ENCODE assay signal across 26 cellular contexts in genomic region chr5:113223315-113223714, GRCh38.
"Had no signal": no experiment of that assay in that cellular context is flagged by ENCODE, and none has a peak within 500 bp of the region (broad histone marks: within the 10 kb centered on the region; RNA-seq: fewer than 3 reads in every experiment).

No MANE protein-coding gene starts in this region.

- H3K4me3 Mint-ChIP-seq: dendritic cell treated with granulocyte-macrophage colony-stimulating factor and Interleukin-4, amounts not matched to agents 40 ng/mL and 50 ng/mL, for 4 days; endodermal cell; stimulated activated effector memory CD8-positive, alpha-beta T cell treated with anti-CD3 and anti-CD28 coated beads, Interleukin-12 subunit alpha, Interleukin-12 subunit beta, amount 100 ng/mL, for 72 hours; type B pancreatic cell had no signal

- H3K27ac ChIP-seq: colonic mucosa, esophagus muscularis mucosa, foreskin keratinocyte, pancreas, right atrium auricular region, tibial artery had no signal

- H3K4me3 ChIP-seq: colonic mucosa, esophagus muscularis mucosa, gastroesophageal sphincter, heart right ventricle, lower lobe of right lung, pancreas, right atrium auricular region, stomach, tibial artery had no signal

- FAIRE-seq: endothelial cell of umbilical vein, islet of Langerhans, pancreas had no signal

- H3K9me3 ChIP-seq: colonic mucosa, esophagus muscularis mucosa, gastroesophageal sphincter, heart right ventricle, lower lobe of right lung, pancreas, right atrium auricular region, stomach, tibial artery had no signal

- ATAC-seq: foreskin keratinocyte; gastroesophageal sphincter; left cardiac atrium; left ventricle myocardium superior; lower lobe of right lung; naive thymus-derived CD8-positive, alpha-beta T cell; pancreas; stimulated activated effector memory CD8-positive, alpha-beta T cell treated with anti-CD3 and anti-CD28 coated beads, Interleukin-12 subunit alpha, Interleukin-12 subunit beta, amount 100 ng/mL, for 72 hours had no signal

- H3K36me3 ChIP-seq: colonic mucosa, esophagus muscularis mucosa, gastroesophageal sphincter, heart right ventricle, lower lobe of right lung, pancreas, right atrium auricular region, stomach, tibial artery had no signal

- H3K27ac Mint-ChIP-seq: dendritic cell treated with granulocyte-macrophage colony-stimulating factor and Interleukin-4, amounts not matched to agents 40 ng/mL and 50 ng/mL, for 4 days; endodermal cell; naive thymus-derived CD8-positive, alpha-beta T cell; progenitor cell of endocrine pancreas; stimulated activated effector memory CD8-positive, alpha-beta T cell treated with anti-CD3 and anti-CD28 coated beads, Interleukin-12 subunit alpha, Interleukin-12 subunit beta, amount 100 ng/mL, for 72 hours; type B pancreatic cell had no signal

- H3K4me1 Mint-ChIP-seq: stimulated activated effector memory CD8-positive, alpha-beta T cell treated with anti-CD3 and anti-CD28 coated beads, Interleukin-12 subunit alpha, Interleukin-12 subunit beta, amount 100 ng/mL, for 72 hours had no signal

- H3K9me3 Mint-ChIP-seq: dendritic cell treated with granulocyte-macrophage colony-stimulating factor and Interleukin-4, amounts not matched to agents 40 ng/mL and 50 ng/mL, for 4 days; naive thymus-derived CD8-positive, alpha-beta T cell; stimulated activated effector memory CD8-positive, alpha-beta T cell treated with anti-CD3 and anti-CD28 coated beads, Interleukin-12 subunit alpha, Interleukin-12 subunit beta, amount 100 ng/mL, for 72 hours had no signal

- H3K27me3 ChIP-seq: colonic mucosa, esophagus muscularis mucosa, foreskin keratinocyte, gastroesophageal sphincter, heart right ventricle, pancreas, right atrium auricular region, stomach, tibial artery had no signal

- H3K4me1 ChIP-seq: colonic mucosa, lower lobe of right lung, pancreas, tibial artery had no signal

- H3K27me3 Mint-ChIP-seq: progenitor cell of endocrine pancreas, type B pancreatic cell had no signal

- DNase-seq: colonic mucosa; effector CD8-positive, alpha-beta T cell; foreskin keratinocyte; heart right ventricle; hippocampal formation; left cardiac atrium; left ventricle myocardium superior; lower lobe of right lung; naive thymus-derived CD8-positive, alpha-beta T cell; occipital lobe; pancreas; stimulated activated CD4-positive, alpha-beta T cell treated with anti-CD3 and anti-CD28 coated beads, Interleukin-2, amount 100 ng/mL, for 24 hours; stimulated activated CD4-positive, alpha-beta T cell treated with anti-CD3 and anti-CD28 coated beads, Interleukin-4, amount 100 ng/mL, for 24 hours; stimulated activated naive CD4-positive, alpha-beta T cell treated with Interleukin-2 at 50 U/mL for 16 hours; stomach; tibial artery had no signal

- H3K36me3 Mint-ChIP-seq: naive thymus-derived CD8-positive, alpha-beta T cell; stimulated activated effector memory CD8-positive, alpha-beta T cell treated with anti-CD3 and anti-CD28 coated beads, Interleukin-12 subunit alpha, Interleukin-12 subunit beta, amount 100 ng/mL, for 72 hours had no signal
